ENCODE assay signal across 9 cellular contexts in genomic region chrX:8971116-8971515, GRCh38.
A peak's percentile ranks its signal among the peaks of the same experiment; 100 is the strongest.
DNase-seq lines count a peak whose midpoint lies in the region; TF ChIP-seq lines count a peak whose summit lies in the region.
"Had no signal": no experiment of that assay in that cellular context is flagged by ENCODE, and none has a peak within 500 bp of the region (broad histone marks: within the 10 kb centered on the region; RNA-seq: fewer than 3 reads in every experiment).

No MANE protein-coding gene starts in this region.

- no peaks in the 10 kb centered on the region for H3K4me1 Mint-ChIP-seq in neural progenitor cell

- H3K36me3 ChIP-seq in neural progenitor cell: no peaks in the 10 kb centered on the region
- H3K36me3 ChIP-seq in right atrium auricular region: no peaks in the 10 kb centered on the region

- peak; percentile 23 for TF ChIP-seq CTCF in GM13977 (IDR thresholded peaks at IDR 0.05; ENCODE audit: extremely low read depth, insufficient read depth, missing control alignments)
- peak; percentile 48 for TF ChIP-seq CTCF in neural progenitor cell (IDR thresholded peaks at IDR 0.05)
- TF ChIP-seq CTCF in right atrium auricular region (IDR thresholded peaks at IDR 0.05): peak in 1 of 2 donors; percentile 49

- H3K27me3 ChIP-seq in neural progenitor cell (no peaks in the 10 kb centered on the region), right atrium auricular region (no peaks in the 10 kb centered on the region)

- no peaks in the 10 kb centered on the region for H4K20me1 ChIP-seq in neural progenitor cell (ENCODE audit: low read depth)

- H2AFZ ChIP-seq in neural progenitor cell (replicated peaks): no peak overlapping the region

- H3K4me1 ChIP-seq in neural progenitor cell: no peaks in the 10 kb centered on the region
- H3K4me1 ChIP-seq in right atrium auricular region: no peaks in the 10 kb centered on the region

- H3K36me3 Mint-ChIP-seq in neural progenitor cell: no peaks in the 10 kb centered on the region

- in situ Hi-C loops in GM13977 (cut with MboI; ENCODE audit: low pct_unique_long_range_greater_than_20kb, low sequenced_read_pairs, unreplicated experiment): loop anchor here (25.0 kb wide), 1 partner anchor 716 kb away; no protein-coding TSS in a partner anchor

- H3K9me3 ChIP-seq in neural progenitor cell (ENCODE audit: low read depth): peaks cover 8% of the 10 kb centered on the region
- H3K9me3 ChIP-seq in right atrium auricular region: peaks cover 0 to 6% of the 10 kb centered on the region in 2 donors

- no peak overlapping the region for H3K9ac ChIP-seq in neural progenitor cell

- H3K4me3 Mint-ChIP-seq in neural progenitor cell: no peak overlapping the region

- peak; percentile 6 to 33 for DNase-seq in AML-193 (lab: John Stamatoyannopoulos, UW)
- DNase-seq in GM13977 (ENCODE audit: low spot score): peak; percentile 9
- peak; percentile 52 for DNase-seq in NCI-H69 (lab: John Stamatoyannopoulos, UW)
- DNase-seq in dermis blood vessel endothelial cell: peak; percentile 57
- peak; percentile 23 for DNase-seq in neural progenitor cell (ENCODE audit: low spot score)
- no peak for DNase-seq in HuH-7.5 (ENCODE audit: low spot score)
- no peak for DNase-seq in cerebellar nuclear complex (lab: John Stamatoyannopoulos, UW)
- no peak for DNase-seq in right atrium auricular region (ENCODE audit: low spot score)

- H3K9me3 Mint-ChIP-seq in neural progenitor cell: peaks cover 6% of the 10 kb centered on the region

- H3K4me3 ChIP-seq in neural progenitor cell (no peak overlapping the region), right atrium auricular region (no peak overlapping the region)

- H3K4me2 ChIP-seq in neural progenitor cell: no peak overlapping the region

- H3K27me3 Mint-ChIP-seq in neural progenitor cell (ENCODE audit: insufficient read depth, low read depth): no peaks in the 10 kb centered on the region

- no peaks in the 10 kb centered on the region for H3F3A ChIP-seq in neural progenitor cell (ENCODE audit: low read depth)

- H3K79me2 ChIP-seq in neural progenitor cell (ENCODE audit: low read depth): no peaks in the 10 kb centered on the region

- H3K27ac Mint-ChIP-seq in neural progenitor cell: no peak overlapping the region

- no peak overlapping the region for H3K27ac ChIP-seq in neural progenitor cell
- no peak overlapping the region for H3K27ac ChIP-seq in right atrium auricular region
- H3K27ac ChIP-seq: HL-60 had no signal

Comparison
In these comparisons a context has a peak if more than half of its experiments do, and no peak if none do; other contexts are left out.
1. DNase-seq: peak in AML-193 (2 of 2), GM13977 (single experiment), NCI-H69 (single experiment), dermis blood vessel endothelial cell (single experiment) and neural progenitor cell (single experiment); none in HuH-7.5 (single experiment), cerebellar nuclear complex (0 of 2) and right atrium auricular region (single experiment).